In genomic region chr6:137799950-137800568, GRCh38 we compare ENCODE assay signal across 8 cellular contexts.
DNase-seq lines count a peak whose midpoint lies in the region; ATAC-seq, FAIRE-seq and TF ChIP-seq lines count a peak whose summit lies in the region.

No MANE protein-coding gene starts in this region.

- WGBS in thyroid gland, 2 donors, result 85 to 90% methylated on average over 3 of the region's 3 CpGs

- peaks cover 29% of the 10 kb centered on the region for H3K4me1 Mint-ChIP-seq in activated B cell treated with CpG ODN at 0.5 μM for 24 hours

- H3K27ac ChIP-seq in Karpas-422 (ENCODE audit: low read length) (no peak overlapping the region), thyroid gland (no peak overlapping the region)

- H3K36me3 ChIP-seq in Karpas-422 (ENCODE audit: insufficient read depth, low read length) (no peaks in the 10 kb centered on the region), thyroid gland (no peaks in the 10 kb centered on the region)

- H3K36me3 Mint-ChIP-seq in activated B cell treated with CpG ODN at 0.5 μM for 24 hours (ENCODE audit: low read depth), result no peaks in the 10 kb centered on the region

- intact Hi-C loops in activated B cell treated with CpG ODN at 0.5 μM for 24 hours (cut with micrococcal nuclease) (loop anchor here (1.0 to 5.0 kb wide), 9 partner anchors 11 to 307 kb away; partner anchors contain the start of genes PERP and TNFAIP3), thyroid gland (cut with DNase I) (loop anchor here (10.0 kb wide), 1 partner anchor 145 kb away; no protein-coding TSS in a partner anchor)

- H2AFZ ChIP-seq in Karpas-422 (ENCODE audit: low read length), result no peak overlapping the region

- no peaks in the 10 kb centered on the region for H3K79me2 ChIP-seq in Karpas-422 (ENCODE audit: low read length)

- no peaks in the 10 kb centered on the region for H4K20me1 ChIP-seq in Karpas-422 (ENCODE audit: insufficient read depth, low read depth, low read length)

- CTCF ChIA-PET in AG04449 (lab: Yijun Ruan, JAX), result interaction anchor here (0.6 to 4.0 kb wide), 24 partner anchors 8 to 1539 kb away, joined by 3 to 26 read pairs (median 5); no protein-coding TSS in a partner anchor
- CTCF ChIA-PET in activated B cell treated with CpG ODN at 0.5 μM for 24 hours (lab: Charles Lee), result interaction anchor here (0.6 to 5.0 kb wide), 24 partner anchors 9 to 315 kb away, joined by 3 to 107 read pairs (median 4); partner anchors contain the start of gene TNFAIP3

- H3K4me3 ChIP-seq in AG04449 (ENCODE audit: low read depth, low read length) (no peak overlapping the region), Karpas-422 (ENCODE audit: low read length) (no peak overlapping the region), thyroid gland (replicated peaks in 1 of 3) (no peak overlapping the region)

- H3K27ac Mint-ChIP-seq in activated B cell treated with CpG ODN at 0.5 μM for 24 hours, result peak overlapping the region; percentile 65

- DNase-seq in AG04449 (ENCODE audit: low read depth, low spot score) (no peak), GM18507 (ENCODE audit: extremely low spot score, insufficient read length, low read depth) (no peak), Karpas-422 (peak; percentile 87), activated B cell treated with CpG ODN at 0.5 μM for 24 hours (no peak), dermis blood vessel endothelial cell (peak; percentile 81), midbrain (lab: John Stamatoyannopoulos, UW) (peak; percentile 63), thyroid gland (peak; percentile 30 to 55)

- no peak overlapping the region for H3K4me2 ChIP-seq in Karpas-422 (ENCODE audit: low read depth, low read length, poor library complexity, severe bottlenecking)

- no peaks in the 10 kb centered on the region for H3K9me3 Mint-ChIP-seq in activated B cell treated with CpG ODN at 0.5 μM for 24 hours

- no peaks in the 10 kb centered on the region for H3K9me2 ChIP-seq in Karpas-422 (replicated peaks; ENCODE audit: insufficient read depth, low read length)

- POLR2A ChIA-PET in AG04449 (lab: Yijun Ruan, JAX) (interaction anchor here (1.3 kb wide), 1 partner anchor 67 kb away, joined by 3 read pairs; the partner anchor contains the start of gene TNFAIP3), activated B cell treated with CpG ODN at 0.5 μM for 24 hours (lab: Charles Lee) (interaction anchor here (0.6 to 4.3 kb wide), 12 partner anchors 9 to 558 kb away, joined by 3 to 59 read pairs (median 6); partner anchors contain the start of gene TNFAIP3)

- TF ChIP-seq CTCF in AG04449 (IDR thresholded peaks at IDR 0.05; ENCODE audit: insufficient read depth, low read length, missing control alignments), result peak; percentile 35
- TF ChIP-seq CTCF in activated B cell treated with CpG ODN at 0.5 μM for 24 hours (IDR thresholded peaks at IDR 0.05), result no peak
- TF ChIP-seq CTCF in thyroid gland (IDR thresholded peaks at IDR 0.05), result peak in 5 of 6 experiments; percentile 24 to 70 (median 50)

- peak; percentile 76 for FAIRE-seq in GM18507 (lab: Jason Lieb, UNC)

- TF ChIP-seq POLR2A in thyroid gland (IDR thresholded peaks at IDR 0.05), result no peak

- H3K27me3 ChIP-seq in Karpas-422 (ENCODE audit: low read length), result no peaks in the 10 kb centered on the region
- no peaks in the 10 kb centered on the region for H3K27me3 ChIP-seq in thyroid gland

- ATAC-seq in activated B cell treated with CpG ODN at 0.5 μM for 24 hours (ENCODE audit: low read depth) (peak; percentile 91), HG03571 (IDR thresholded peaks at IDR 0.05; ENCODE audit: unreplicated experiment) (no peak)

- H3K4me1 ChIP-seq in Karpas-422 (ENCODE audit: low read length) (peaks cover 6% of the 10 kb centered on the region), thyroid gland (no peaks in the 10 kb centered on the region)

- no peak overlapping the region for H3K4me3 Mint-ChIP-seq in activated B cell treated with CpG ODN at 0.5 μM for 24 hours

- H3K27me3 Mint-ChIP-seq in activated B cell treated with CpG ODN at 0.5 μM for 24 hours, result no peaks in the 10 kb centered on the region

- H3K9me3 ChIP-seq in Karpas-422 (ENCODE audit: low read length) (no peaks in the 10 kb centered on the region), thyroid gland (no peaks in the 10 kb centered on the region)

- no peak overlapping the region for H3K9ac ChIP-seq in Karpas-422 (ENCODE audit: low read length)

Comparison
In these comparisons a context has a peak if more than half of its experiments do, and no peak if none do; other contexts are left out.
1. DNase-seq: peak in Karpas-422 (single experiment), dermis blood vessel endothelial cell (single experiment), midbrain (single experiment) and thyroid gland (2 of 2); none in AG04449 (single experiment), GM18507 (single experiment) and activated B cell treated with CpG ODN at 0.5 μM for 24 hours (single experiment).